In genomic region chr12:59067068-59067467, GRCh38 we compare ENCODE assay signal across 13 cellular contexts.
DNase-seq lines count a peak whose midpoint lies in the region; ATAC-seq and TF ChIP-seq lines count a peak whose summit lies in the region.
"Had no signal": no experiment of that assay in that cellular context is flagged by ENCODE, and none has a peak within 500 bp of the region (broad histone marks: within the 10 kb centered on the region; RNA-seq: fewer than 3 reads in every experiment).

No MANE protein-coding gene starts in this region.

- H3K27ac ChIP-seq in mammary epithelial cell (ENCODE audit: insufficient read depth, low read depth, low read length) (peak overlapping the region; percentile 99), substantia nigra (ENCODE audit: low read depth, low read length, poor library complexity, severe bottlenecking) (no peak overlapping the region), transverse colon (no peak overlapping the region), GM23338 (ENCODE audit: low read depth) (no peak overlapping the region)
- H3K27ac ChIP-seq: SJSA1 had no signal

- H3K79me2 ChIP-seq in mammary epithelial cell (ENCODE audit: insufficient read depth, low read length) (no peaks in the 10 kb centered on the region), GM23338 (replicated peaks; ENCODE audit: insufficient read depth) (no peaks in the 10 kb centered on the region)

- no peaks in the 10 kb centered on the region for H3K36me3 Mint-ChIP-seq in GM23338 (ENCODE audit: low read depth)

- BruUV-seq in mammary epithelial cell (replicated peaks; lab: Mats Ljungman, UMichigan) = no TSS peak

- TF ChIP-seq EP300 in transverse colon (IDR thresholded peaks at IDR 0.05; ENCODE audit: low read depth) = no peak

- H3K36me3 ChIP-seq in mammary epithelial cell (ENCODE audit: insufficient read depth, low read length) (no peaks in the 10 kb centered on the region), mucosa of descending colon (ENCODE audit: low read depth) (no peaks in the 10 kb centered on the region), transverse colon (no peaks in the 10 kb centered on the region), GM23338 (ENCODE audit: insufficient read depth) (no peaks in the 10 kb centered on the region)
- H3K36me3 ChIP-seq: SJSA1 had no signal

- H3K9me2 ChIP-seq in GM23338 (ENCODE audit: insufficient read depth) = no peaks in the 10 kb centered on the region

- H3K4me1 ChIP-seq in mammary epithelial cell (ENCODE audit: insufficient read depth, low read length) (peaks cover 43% of the 10 kb centered on the region), mucosa of descending colon (ENCODE audit: low read depth) (no peaks in the 10 kb centered on the region), transverse colon (peaks cover 0 to 5% (median 0%) of the 10 kb centered on the region in 4 donors), GM23338 (ENCODE audit: insufficient read depth) (no peaks in the 10 kb centered on the region)

- CTCF ChIA-PET in mammary epithelial cell (lab: Charles Lee; ENCODE audit: low non-redundant PET) = no interaction called here

- H3K4me3 ChIP-seq in mammary epithelial cell (replicated peaks in 1 of 3; ENCODE audit: insufficient read depth in 1 of 3, low read depth in 2 of 3, low read length in 3 of 3) (no peak overlapping the region), mucosa of descending colon (no peak overlapping the region), transverse colon (no peak overlapping the region), GM23338 (no peak overlapping the region)
- H3K4me3 ChIP-seq: SJSA1 had no signal

- H3F3A ChIP-seq in GM23338 (replicated peaks; ENCODE audit: low read depth) = no peaks in the 10 kb centered on the region

- H3K27me3 Mint-ChIP-seq in GM23338 (ENCODE audit: insufficient read depth, low read depth, poor library complexity) = no peaks in the 10 kb centered on the region

- H3K9me3 ChIP-seq in mammary epithelial cell (replicated peaks; ENCODE audit: insufficient read depth, low read length) (no peaks in the 10 kb centered on the region), mucosa of descending colon (no peaks in the 10 kb centered on the region), transverse colon (no peaks in the 10 kb centered on the region)
- H3K9me3 ChIP-seq: SJSA1 had no signal

- H3K4me1 Mint-ChIP-seq in GM23338 = no peaks in the 10 kb centered on the region

- no peaks in the 10 kb centered on the region for H3K27me3 ChIP-seq in mammary epithelial cell (ENCODE audit: insufficient read depth, low read length)
- no peaks in the 10 kb centered on the region for H3K27me3 ChIP-seq in transverse colon
- H3K27me3 ChIP-seq in GM23338 (ENCODE audit: insufficient read depth) = no peaks in the 10 kb centered on the region
- H3K27me3 ChIP-seq: SJSA1 had no signal

- no peaks in the 10 kb centered on the region for H4K20me1 ChIP-seq in mammary epithelial cell (ENCODE audit: insufficient read depth, low read length)
- H4K20me1 ChIP-seq in GM23338 (replicated peaks; ENCODE audit: insufficient read depth) = no peaks in the 10 kb centered on the region

- in situ Hi-C loops in mammary epithelial cell (cut with MboI; ENCODE audit: low sequenced_read_pairs in 2 of 2) (loop anchor here in 1 of 2 donors (10.0 kb wide), 1 partner anchor 152 kb away; no protein-coding TSS in a partner anchor), transverse colon (cut with MboI; ENCODE audit: low pct_ligation_motif_present in 1 of 4, low pct_unique_long_range_greater_than_20kb in 1 of 4, low sequenced_read_pairs in 3 of 4) (no loop called here)

- H3K9me3 Mint-ChIP-seq in GM23338 = no peaks in the 10 kb centered on the region
- H3K9me3 Mint-ChIP-seq: activated T-helper 1 cell treated with anti-CD3 and anti-CD28 coated beads, Interleukin-12 subunit alpha, Interleukin-12 subunit beta, Interleukin-2, Interleukin-4 antibody, amounts not matched to agents 30 ng/mL and 10 ng/mL and 1 ng/mL, durations not matched to agents 14 hours and 24 hours and 36 hours had no signal

- intact Hi-C loops in mammary epithelial cell (cut with micrococcal nuclease) = loop anchor here (1.0 kb wide), 1 partner anchor 12 kb away; no protein-coding TSS in a partner anchor
- intact Hi-C loops in mucosa of descending colon (cut with DNase I, micrococcal nuclease) = no loop called here
- intact Hi-C loops in transverse colon (cut with DNase I; ENCODE audit: low total_unique reads) = no loop called here

- peak; percentile 35 for DNase-seq in ELR (ENCODE audit: low read depth)
- DNase-seq in HT1080 (ENCODE audit: low read depth) = peak; percentile 72
- peak; percentile 98 for DNase-seq in mammary epithelial cell
- DNase-seq in mucosa of descending colon = no peak
- DNase-seq in substantia nigra (lab: John Stamatoyannopoulos, UW) = no peak
- no peak for DNase-seq in transverse colon
- DNase-seq in GM23338 (ENCODE audit: low spot score) = no peak
- DNase-seq: GF-D8, GOT3 had no signal

- 0% methylated on average over 2 of the region's 2 CpGs for WGBS in mammary epithelial cell (ENCODE audit: low coverage, missing lambda C conversion rate)
- 25 to 33% methylated on average over 1 to 2 of the region's 2 CpGs for WGBS in transverse colon (ENCODE audit: low coverage in 1 of 2), 2 donors

- ATAC-seq in mucosa of descending colon (peak; percentile 25), GM18520 (IDR thresholded peaks at IDR 0.05; ENCODE audit: unreplicated experiment) (no peak), GM23338 (no peak)
- ATAC-seq: sciatic nerve had no signal

- no peak overlapping the region for H3K27ac Mint-ChIP-seq in GM23338
- H3K27ac Mint-ChIP-seq: activated T-helper 1 cell treated with anti-CD3 and anti-CD28 coated beads, Interleukin-12 subunit alpha, Interleukin-12 subunit beta, Interleukin-2, Interleukin-4 antibody, amounts not matched to agents 30 ng/mL and 10 ng/mL and 1 ng/mL, durations not matched to agents 14 hours and 24 hours and 36 hours had no signal

- no peak overlapping the region for H3K4me3 Mint-ChIP-seq in GM23338
- H3K4me3 Mint-ChIP-seq: activated T-helper 1 cell treated with anti-CD3 and anti-CD28 coated beads, Interleukin-12 subunit alpha, Interleukin-12 subunit beta, Interleukin-2, Interleukin-4 antibody, amounts not matched to agents 30 ng/mL and 10 ng/mL and 1 ng/mL, durations not matched to agents 14 hours and 24 hours and 36 hours had no signal

- TF ChIP-seq CTCF in mammary epithelial cell (conservative IDR thresholded peaks at IDR 0.05 in 1 of 2, IDR thresholded peaks at IDR 0.05 in 1 of 2; ENCODE audit: extremely low read depth in 1 of 2, insufficient read depth in 1 of 2, low read depth in 1 of 2, low read length in 2 of 2) = no peak
- no peak for TF ChIP-seq CTCF in mucosa of descending colon (IDR thresholded peaks at IDR 0.05)
- TF ChIP-seq CTCF in transverse colon (IDR thresholded peaks at IDR 0.05) = no peak
- no peak for TF ChIP-seq CTCF in GM23338 (conservative IDR thresholded peaks at IDR 0.05; ENCODE audit: low read depth in 2 of 2)

- H3K4me2 ChIP-seq in mammary epithelial cell (ENCODE audit: insufficient read depth, low read depth, low read length) = peak overlapping the region; percentile 58
- no peak overlapping the region for H3K4me2 ChIP-seq in GM23338

- H2AFZ ChIP-seq in mammary epithelial cell (ENCODE audit: low read depth, low read length) = peak overlapping the region; percentile 40
- H2AFZ ChIP-seq in GM23338 = no peak overlapping the region

- peak overlapping the region; percentile 82 for H3K9ac ChIP-seq in mammary epithelial cell (ENCODE audit: insufficient read depth, low read length)

- TF ChIP-seq POLR2A in transverse colon (IDR thresholded peaks at IDR 0.05) = no peak

- dilution Hi-C loops in mammary epithelial cell (cut with HindIII; ENCODE audit: low sequenced_read_pairs) = no loop called here

TF ChIP-seq in GM23338, 12 proteins besides CTCF, POLR2A, EP300 and RAD21 (continues in another document):
- TF ChIP-seq STAT1 (IDR thresholded peaks at IDR 0.05; ENCODE audit: unreplicated experiment) (no peak), JUNB (IDR thresholded peaks at IDR 0.05; ENCODE audit: unreplicated experiment) (no peak), NANOG (IDR thresholded peaks at IDR 0.05; ENCODE audit: borderline replicate concordance) (no peak), EZH2 (IDR thresholded peaks at IDR 0.05; ENCODE audit: low read depth, unreplicated experiment) (no peak), ZNF331 (CRISPR knock-in tag; IDR thresholded peaks at IDR 0.05; ENCODE audit: low read depth) (no peak), ZNF114 (CRISPR knock-in tag; IDR thresholded peaks at IDR 0.05) (no peak)

Comparison
In these comparisons a context has a peak if more than half of its experiments do, and no peak if none do; other contexts are left out.
1. DNase-seq: peak in ELR (single experiment), HT1080 (single experiment) and mammary epithelial cell (single experiment); none in mucosa of descending colon (0 of 3), substantia nigra (0 of 49), transverse colon (single experiment) and GM23338 (single experiment).